Comparison of ENCODE assay signal across 12 cellular contexts in genomic region chr11:23903044-23903704, GRCh38.
DNase-seq lines count a peak whose midpoint lies in the region; ATAC-seq and TF ChIP-seq lines count a peak whose summit lies in the region.
"Had no signal": no experiment of that assay in that cellular context is flagged by ENCODE, and none has a peak within 500 bp of the region (broad histone marks: within the 10 kb centered on the region; RNA-seq: fewer than 3 reads in every experiment).

No MANE protein-coding gene starts in this region.

- no peak overlapping the region for H4K12ac ChIP-seq in trophoblast cell (ENCODE audit: low read depth, low read length)

- peak overlapping the region; percentile 68 for H3K27ac ChIP-seq in GM23248
- H3K27ac ChIP-seq in RWPE1: no peak overlapping the region
- peak overlapping the region; percentile 72 for H3K27ac ChIP-seq in trophoblast cell (ENCODE audit: low read depth, low read length)
- H3K27ac ChIP-seq: gastroesophageal sphincter, vagina had no signal

- H3K9me3 ChIP-seq in GM23248 (ENCODE audit: low read depth) (no peaks in the 10 kb centered on the region), trophoblast cell (ENCODE audit: insufficient read depth, low read depth, low read length) (no peaks in the 10 kb centered on the region)
- H3K9me3 ChIP-seq: gastroesophageal sphincter, vagina had no signal

- in situ Hi-C loops in GM23248 (cut with MboI): no loop called here

- H3K27me3 ChIP-seq in GM23248 (replicated peaks; ENCODE audit: insufficient read depth) (no peaks in the 10 kb centered on the region), trophoblast cell (ENCODE audit: insufficient read depth, low read length) (no peaks in the 10 kb centered on the region)
- H3K27me3 ChIP-seq: gastroesophageal sphincter, vagina had no signal

- H2BK120ac ChIP-seq in trophoblast cell (ENCODE audit: insufficient read depth, low read length, poor library complexity): peak overlapping the region; percentile 31

- H3K36me3 ChIP-seq in GM23248 (ENCODE audit: low read depth) (no peaks in the 10 kb centered on the region), trophoblast cell (ENCODE audit: control insufficient read depth in 1 of 2, insufficient read depth in 2 of 2, low read length in 2 of 2) (no peaks in the 10 kb centered on the region)
- H3K36me3 ChIP-seq: gastroesophageal sphincter, vagina had no signal

- no peak overlapping the region for H2BK12ac ChIP-seq in trophoblast cell (ENCODE audit: low read length)

- H2BK5ac ChIP-seq in trophoblast cell (ENCODE audit: low read depth, low read length, poor library complexity): no peak overlapping the region

- H3K79me2 ChIP-seq in GM23248 (ENCODE audit: insufficient read depth) (no peaks in the 10 kb centered on the region), trophoblast cell (ENCODE audit: control insufficient read depth, insufficient read depth, low read length, poor library complexity) (no peaks in the 10 kb centered on the region)

- ATAC-seq in HG02884 (IDR thresholded peaks at IDR 0.05; ENCODE audit: unreplicated experiment): no peak
- ATAC-seq in GM19324 (IDR thresholded peaks at IDR 0.05; ENCODE audit: low FRiP score, unreplicated experiment): no peak
- ATAC-seq: gastroesophageal sphincter, right cardiac atrium had no signal

- no peak overlapping the region for H4K8ac ChIP-seq in trophoblast cell (ENCODE audit: low read depth, low read length)

- H4K91ac ChIP-seq in trophoblast cell (ENCODE audit: low read depth, low read length): no peak overlapping the region

- no peak overlapping the region for H3K18ac ChIP-seq in trophoblast cell (ENCODE audit: low read length)

- peak overlapping the region; percentile 28; the same call in 1 of the 2 replicates for H2AFZ ChIP-seq in GM23248
- no peak overlapping the region for H2AFZ ChIP-seq in trophoblast cell (ENCODE audit: insufficient read depth, low read length, poor library complexity)

- H3K4me1 ChIP-seq in GM23248 (ENCODE audit: insufficient read depth) (peaks cover 53% of the 10 kb centered on the region), trophoblast cell (ENCODE audit: control insufficient read depth in 1 of 2, insufficient read depth in 2 of 2, low read length in 2 of 2) (peaks cover 0 to 2% of the 10 kb centered on the region in 2 experiments)
- H3K4me1 ChIP-seq: gastroesophageal sphincter, vagina had no signal

- peaks cover 13% of the 10 kb centered on the region for H3F3A ChIP-seq in GM23248 (ENCODE audit: insufficient read depth)

- peaks cover 3% of the 10 kb centered on the region for H3K79me1 ChIP-seq in trophoblast cell (ENCODE audit: low read length)

- POLR2A ChIA-PET in RWPE1 (lab: Yijun Ruan, JAX; ENCODE audit: low non-redundant PET): no interaction called here

- H3K9me2 ChIP-seq in GM23248 (ENCODE audit: insufficient read depth): no peaks in the 10 kb centered on the region

- H2AK5ac ChIP-seq in trophoblast cell (ENCODE audit: low read length): no peak overlapping the region

- no peaks in the 10 kb centered on the region for H4K20me1 ChIP-seq in GM23248 (ENCODE audit: insufficient read depth)

- no peak overlapping the region for H3K23ac ChIP-seq in trophoblast cell (ENCODE audit: low read length)

- no peak overlapping the region for H3K14ac ChIP-seq in trophoblast cell (ENCODE audit: low read length)

- H3K4me2 ChIP-seq in GM23248 (ENCODE audit: unreplicated experiment) (peak overlapping the region; percentile 68), trophoblast cell (ENCODE audit: low read length) (no peak overlapping the region)

- CTCF ChIA-PET in RWPE1 (lab: Yijun Ruan, JAX): no interaction called here

- H3K4me3 ChIP-seq in GM23248 (peak overlapping the region; percentile 36), fibroblast of mammary gland (ENCODE audit: control insufficient read depth, low read depth, low read length) (no peak overlapping the region), trophoblast cell (ENCODE audit: low read depth, low read length) (no peak overlapping the region)
- H3K4me3 ChIP-seq: gastroesophageal sphincter, vagina had no signal

- DNase-seq in GM23248 (peak; percentile 85), RWPE1 (ENCODE audit: low spot score) (peak; percentile 51), fibroblast of mammary gland (ENCODE audit: low read depth) (peak; percentile 82), trophoblast cell (peak; percentile 32 to 81), NCI-H2227 (lab: John Stamatoyannopoulos, UW; ENCODE audit: unreplicated experiment) (no peak), NCI-H524 treated with DMSO at 0.1 percent for 48 hours (lab: John Stamatoyannopoulos, UW) (no peak)
- DNase-seq: NCI-H2081, right cardiac atrium had no signal

- TF ChIP-seq CTCF in RWPE1 (conservative IDR thresholded peaks at IDR 0.05; ENCODE audit: low read depth): no peak
- no peak for TF ChIP-seq CTCF in fibroblast of mammary gland (conservative IDR thresholded peaks at IDR 0.05; ENCODE audit: control insufficient read depth, insufficient read depth, low read depth, low read length)

- 28% methylated on average over 7 of the region's 7 CpGs for WGBS in GM23248 (ENCODE audit: low coverage in 1 of 2, low lambda C conversion rate in 2 of 2, missing lambda C conversion rate in 2 of 2), 2 experiments
- WGBS in trophoblast cell (ENCODE audit: extremely low coverage, insufficient coverage, insufficient read length): no CpG with 5 or more reads among the region's 7 CpGs

- no peak overlapping the region for H3K9ac ChIP-seq in GM23248
- H3K9ac ChIP-seq in trophoblast cell (ENCODE audit: low read length): no peak overlapping the region

- H3K4ac ChIP-seq in trophoblast cell (ENCODE audit: low read depth, low read length): no peak overlapping the region

Comparison
In these comparisons a context has a peak if more than half of its experiments do, and no peak if none do; other contexts are left out.
1. DNase-seq: peak in GM23248 (single experiment), RWPE1 (single experiment), fibroblast of mammary gland (single experiment) and trophoblast cell (2 of 2); none in NCI-H2227 (single experiment) and NCI-H524 treated with DMSO at 0.1 percent for 48 hours (single experiment).